22 cellular contexts compared by ENCODE assay signal in genomic region chr10:104835422-104835821, GRCh38.
DNase-seq lines count a peak whose midpoint lies in the region; ATAC-seq and TF ChIP-seq lines count a peak whose summit lies in the region.
"Had no signal": no experiment of that assay in that cellular context is flagged by ENCODE, and none has a peak within 500 bp of the region (broad histone marks: within the 10 kb centered on the region; RNA-seq: fewer than 3 reads in every experiment).

No MANE protein-coding gene starts in this region.

- ATAC-seq in GM21717 (IDR thresholded peaks at IDR 0.05; ENCODE audit: unreplicated experiment) (peak; percentile 70), HG03460 (IDR thresholded peaks at IDR 0.05; ENCODE audit: unreplicated experiment) (peak; percentile 44), HG02970 (IDR thresholded peaks at IDR 0.05; ENCODE audit: low FRiP score, unreplicated experiment) (no peak)
- ATAC-seq: left ventricle myocardium superior, T-helper 17 cell had no signal

- no peaks in the 10 kb centered on the region for H3K36me3 Mint-ChIP-seq in progenitor cell of endocrine pancreas (ENCODE audit: insufficient read depth)
- H3K36me3 Mint-ChIP-seq: activated CD4-positive, alpha-beta memory T cell treated with anti-CD3 and anti-CD28 coated beads for 36 hours had no signal

- H3K9me3 Mint-ChIP-seq in progenitor cell of endocrine pancreas (ENCODE audit: low read depth) = no peaks in the 10 kb centered on the region
- H3K9me3 Mint-ChIP-seq: activated CD4-positive, alpha-beta memory T cell treated with anti-CD3 and anti-CD28 coated beads for 36 hours had no signal

- H3K4me1 Mint-ChIP-seq in progenitor cell of endocrine pancreas (ENCODE audit: low read depth) = no peaks in the 10 kb centered on the region
- H3K4me1 Mint-ChIP-seq: central memory CD8-positive, alpha-beta T cell; T-helper 17 cell had no signal

- H3K4me3 Mint-ChIP-seq in progenitor cell of endocrine pancreas (ENCODE audit: low read depth) = no peak overlapping the region
- H3K4me3 Mint-ChIP-seq: activated CD4-positive, alpha-beta memory T cell treated with anti-CD3 and anti-CD28 coated beads for 36 hours; central memory CD8-positive, alpha-beta T cell; T-helper 17 cell had no signal

- DNase-seq in NCI-H1417 (lab: John Stamatoyannopoulos, UW) = peak in 2 of 3 experiments; percentile 33 to 72
- DNase-seq in NCI-H1417 treated with DMSO at 0.1 percent for 48 hours (lab: John Stamatoyannopoulos, UW) = no peak
- DNase-seq in progenitor cell of endocrine pancreas (ENCODE audit: low spot score, unreplicated experiment) = no peak
- no peak for DNase-seq in stimulated activated CD4-positive, alpha-beta T cell treated with anti-CD3 and anti-CD28 coated beads, Interleukin-2, amount 100 ng/mL, for 48 hours
- no peak for DNase-seq in NCI-H510A (lab: John Stamatoyannopoulos, UW)
- DNase-seq: 8988T; activated CD4-positive, alpha-beta memory T cell treated with anti-CD3 and anti-CD28 coated beads for 36 hours; activated naive CD4-positive, alpha-beta T cell; aorta; BE2C; Calu3; left ventricle myocardium superior; NCI-H1694; NCI-H446 treated with DMSO at 0.1 percent for 48 hours; retina; SIG-M5; stimulated activated CD4-positive, alpha-beta T cell treated with anti-CD3 and anti-CD28 coated beads, Interleukin-12 subunit alpha, Interleukin-12 subunit beta, amount 100 ng/mL, for 4 hours; T-helper 17 cell had no signal

- peaks cover 4% of the 10 kb centered on the region for H3K27me3 Mint-ChIP-seq in progenitor cell of endocrine pancreas
- H3K27me3 Mint-ChIP-seq: central memory CD8-positive, alpha-beta T cell had no signal

- TF ChIP-seq CTCF in progenitor cell of endocrine pancreas (IDR thresholded peaks at IDR 0.05; ENCODE audit: unreplicated experiment) = no peak

- H3K27ac Mint-ChIP-seq in progenitor cell of endocrine pancreas = peak overlapping the region; percentile 31
- H3K27ac Mint-ChIP-seq: activated CD4-positive, alpha-beta memory T cell treated with anti-CD3 and anti-CD28 coated beads for 36 hours; T-helper 17 cell had no signal

Comparison
In these comparisons a context has a peak if more than half of its experiments do, and no peak if none do; other contexts are left out.
1. DNase-seq: peak in NCI-H1417 (2 of 3); none in NCI-H1417 treated with DMSO at 0.1 percent for 48 hours (single experiment), progenitor cell of endocrine pancreas (single experiment), stimulated activated CD4-positive, alpha-beta T cell treated with anti-CD3 and anti-CD28 coated beads, Interleukin-2, amount 100 ng/mL, for 48 hours (0 of 2) and NCI-H510A (single experiment).